Comparison of ENCODE assay signal across 14 cellular contexts in genomic region chr11:65165847-65166317, GRCh38. TPM values are rescaled to one million over a fixed set of nuclear protein-coding genes. Genes with fewer than 3 reads are reported as not detected.
DNase-seq lines count a peak whose midpoint lies in the region; ATAC-seq and TF ChIP-seq lines count a peak whose summit lies in the region.
"Had no signal": no experiment of that assay in that cellular context is flagged by ENCODE, and none has a peak within 500 bp of the region (broad histone marks: within the 10 kb centered on the region; RNA-seq: fewer than 3 reads in every experiment).

No MANE protein-coding gene starts in this region.

- H2BK120ac ChIP-seq in mesenchymal stem cell (ENCODE audit: low read depth, low read length) = no peak overlapping the region

- no peak overlapping the region for H4K8ac ChIP-seq in mesenchymal stem cell (ENCODE audit: low read length)

- no peak overlapping the region for H2BK5ac ChIP-seq in mesenchymal stem cell (ENCODE audit: low read depth, low read length, poor library complexity, severe bottlenecking)

- no peak overlapping the region for H3K27ac Mint-ChIP-seq in GM23338

- H3K9me3 ChIP-seq in body of pancreas (no peaks in the 10 kb centered on the region), mesenchymal stem cell (ENCODE audit: control insufficient read depth, low read length) (no peaks in the 10 kb centered on the region), stomach (no peaks in the 10 kb centered on the region)

- H2BK15ac ChIP-seq in mesenchymal stem cell (ENCODE audit: low read depth, poor library complexity, severe bottlenecking) = no peak overlapping the region

- no peaks in the 10 kb centered on the region for H3F3A ChIP-seq in GM23338 (replicated peaks; ENCODE audit: low read depth)

- H3K9me3 Mint-ChIP-seq in GM23338 = no peaks in the 10 kb centered on the region

- H3K9me2 ChIP-seq in GM23338 (ENCODE audit: insufficient read depth) = no peaks in the 10 kb centered on the region

- H2AFZ ChIP-seq in GM23338 = peak overlapping the region; percentile 100
- no peak overlapping the region for H2AFZ ChIP-seq in mesenchymal stem cell (ENCODE audit: low read depth, low read length)

- no peak overlapping the region for H3K4me3 ChIP-seq in GM23338
- H3K4me3 ChIP-seq in body of pancreas = no peak overlapping the region
- H3K4me3 ChIP-seq in mesenchymal stem cell (ENCODE audit: insufficient read depth in 1 of 2, low read depth in 1 of 2, low read length in 2 of 2) = peak overlapping the region in 1 of 2 experiments; percentile 70
- H3K4me3 ChIP-seq in stomach = peak overlapping the region; percentile 8 to 35 (median 30)
- H3K4me3 ChIP-seq: cardiac muscle cell had no signal

- no peak overlapping the region for H3K14ac ChIP-seq in mesenchymal stem cell (ENCODE audit: low read length in 2 of 2)

- H3K27me3 Mint-ChIP-seq in GM23338 (ENCODE audit: insufficient read depth, low read depth, poor library complexity) = peaks cover 9% of the 10 kb centered on the region

- WGBS in body of pancreas, 2 donors = 20 to 35% methylated on average over 22 of the region's 22 CpGs
- WGBS in mesenchymal stem cell = 80% methylated on average over 20 of the region's 22 CpGs
- 23 to 34% (median 28%) methylated on average over 22 of the region's 22 CpGs for WGBS in stomach, 5 donors

- H3K4me1 ChIP-seq in GM23338 (ENCODE audit: insufficient read depth) = peaks cover 4% of the 10 kb centered on the region
- peaks cover 9% of the 10 kb centered on the region for H3K4me1 ChIP-seq in body of pancreas
- peaks cover 6% of the 10 kb centered on the region for H3K4me1 ChIP-seq in mesenchymal stem cell (ENCODE audit: control insufficient read depth, insufficient read depth, low read depth, low read length)
- peaks cover 0 to 7% (median 3%) of the 10 kb centered on the region in 4 donors for H3K4me1 ChIP-seq in stomach
- no peaks in the 10 kb centered on the region for H3K4me1 ChIP-seq in foreskin keratinocyte

- H3K36me3 ChIP-seq in GM23338 (ENCODE audit: insufficient read depth) (no peaks in the 10 kb centered on the region), body of pancreas (replicated peaks in 1 of 2; ENCODE audit: insufficient read depth in 1 of 2, low read depth in 2 of 2) (no peaks in the 10 kb centered on the region), mesenchymal stem cell (ENCODE audit: control insufficient read depth in 1 of 2, insufficient read depth in 2 of 2, low read depth in 1 of 2, low read length in 2 of 2) (no peaks in the 10 kb centered on the region), stomach (no peaks in the 10 kb centered on the region)
- H3K36me3 ChIP-seq: cardiac muscle cell had no signal

- no peak overlapping the region for H2AK5ac ChIP-seq in mesenchymal stem cell (ENCODE audit: low read length, severe bottlenecking)

- no peaks in the 10 kb centered on the region for H3K79me2 ChIP-seq in GM23338 (replicated peaks; ENCODE audit: insufficient read depth)

- H2BK12ac ChIP-seq in mesenchymal stem cell (ENCODE audit: low read length in 2 of 2) = no peak overlapping the region

- DNase-seq in GM23338 (ENCODE audit: low spot score) (peak; percentile 45), body of pancreas (peak in 3 of 4 donors; percentile 28 to 39 (median 33)), mesenchymal stem cell (no peak), stomach (no peak), NCI-H187 treated with DMSO at 0.1 percent for 48 hours (lab: John Stamatoyannopoulos, UW) (no peak), foreskin keratinocyte (no peak)
- no peak for DNase-seq in activated CD4-positive, CD25-positive, alpha-beta regulatory T cell (lab: John Stamatoyannopoulos, UW)
- DNase-seq: activated CD4-positive, alpha-beta T cell treated with anti-CD3 and anti-CD28 coated beads for 48 hours; activated effector memory CD4-positive, alpha-beta T cell treated with anti-CD3 and anti-CD28 coated beads, Interleukin-2, amount 50 U/mL, for 16 hours; C1 segment of cervical spinal cord; NCI-H2029 treated with DMSO at 0.1 percent for 48 hours had no signal

- H3K36me3 Mint-ChIP-seq in GM23338 (ENCODE audit: low read depth) = no peaks in the 10 kb centered on the region

- no peak for TF ChIP-seq CTCF in GM23338 (conservative IDR thresholded peaks at IDR 0.05; ENCODE audit: low read depth in 2 of 2)
- no peak for TF ChIP-seq CTCF in body of pancreas (IDR thresholded peaks at IDR 0.05)
- no peak for TF ChIP-seq CTCF in stomach (IDR thresholded peaks at IDR 0.05)
- no peak for TF ChIP-seq CTCF in foreskin keratinocyte (conservative IDR thresholded peaks at IDR 0.05)

- no peak overlapping the region for H3K18ac ChIP-seq in mesenchymal stem cell (ENCODE audit: low read depth in 1 of 2, low read length in 2 of 2)

- intact Hi-C loops in body of pancreas (cut with DNase I) = no loop called here
- intact Hi-C loops in stomach (cut with DNase I; ENCODE audit: low total_unique reads) = no loop called here

- ATAC-seq in GM23338 (peak; percentile 31; the same call in 2 of the 3 replicates), body of pancreas (peak; percentile 53), GM18861 (IDR thresholded peaks at IDR 0.05; ENCODE audit: unreplicated experiment) (no peak), foreskin keratinocyte (no peak)

- H3K4ac ChIP-seq in mesenchymal stem cell (ENCODE audit: low read depth in 1 of 2, low read length in 2 of 2) = no peak overlapping the region

- no peaks in the 10 kb centered on the region for H3K79me1 ChIP-seq in mesenchymal stem cell (replicated peaks; ENCODE audit: low read length, poor library complexity, severe bottlenecking)

- H3K27ac ChIP-seq in GM23338 (ENCODE audit: low read depth) (peak overlapping the region; percentile 18; the same call in 1 of the 2 replicates), body of pancreas (peak overlapping the region in 3 of 4 donors; percentile 25 to 43 (median 33)), mesenchymal stem cell (ENCODE audit: low read length, poor library complexity, severe bottlenecking) (no peak overlapping the region), stomach (peak overlapping the region in 1 of 5 donors; percentile 26), foreskin keratinocyte (no peak overlapping the region)
- H3K27ac ChIP-seq: cardiac muscle cell, KMS-11 had no signal

- peak overlapping the region; percentile 86 for H3K9ac ChIP-seq in mesenchymal stem cell (ENCODE audit: low read length)
- H3K9ac ChIP-seq: KMS-11 had no signal

- H3K4me1 Mint-ChIP-seq in GM23338 = peaks cover 14% of the 10 kb centered on the region

- H3K4me2 ChIP-seq in GM23338 (0 out of 2 replicates have a peak overlapping the region, but pooled peaks have one; percentile 64), mesenchymal stem cell (ENCODE audit: low read length, poor library complexity, severe bottlenecking) (no peak overlapping the region)
- H3K4me2 ChIP-seq: KMS-11 had no signal

- no peak for TF ChIP-seq POLR2A in body of pancreas (IDR thresholded peaks at IDR 0.05)
- TF ChIP-seq POLR2A in stomach (IDR thresholded peaks at IDR 0.05) = no peak

- no peaks in the 10 kb centered on the region for H4K20me1 ChIP-seq in GM23338 (replicated peaks; ENCODE audit: insufficient read depth)

- H3K27me3 ChIP-seq in GM23338 (ENCODE audit: insufficient read depth) (no peaks in the 10 kb centered on the region), body of pancreas (no peaks in the 10 kb centered on the region), mesenchymal stem cell (ENCODE audit: control insufficient read depth in 1 of 2, insufficient read depth in 1 of 2, low read length in 2 of 2) (no peaks in the 10 kb centered on the region), stomach (no peaks in the 10 kb centered on the region), foreskin keratinocyte (no peaks in the 10 kb centered on the region)
- H3K27me3 ChIP-seq: cardiac muscle cell had no signal

- no peak overlapping the region; the same call in 2 of the 3 replicates for H3K4me3 Mint-ChIP-seq in GM23338

- H3K23ac ChIP-seq in mesenchymal stem cell (ENCODE audit: low read length in 2 of 2) = no peak overlapping the region

- TF ChIP-seq EP300 in stomach (IDR thresholded peaks at IDR 0.05) = no peak

- H4K91ac ChIP-seq in mesenchymal stem cell (ENCODE audit: low read length) = no peak overlapping the region

RNA-seq across cellular contexts. Expression of gene SPDYC, which starts 4.2 kb away (rescaled TPM):
- total RNA-seq in GM23338 (2014; rRNA removed; shearing (Covaris generic)) = not detected in 2 replicates
- polyA plus RNA-seq in GM23338 (2016; fragmentation: Nextera tagmentation; extraction: Ambion mirVana) (0.27 and 0.52 TPM in 2 replicates), stomach (not detected), foreskin keratinocyte (not detected in 2 replicates)
- total RNA-seq in body of pancreas (not detected), stomach (not detected), foreskin keratinocyte (not detected in 2 replicates)
- polyA plus RNA-seq in mesenchymal stem cell (2013, experiment 1 of 2) = not detected
- polyA plus RNA-seq in mesenchymal stem cell (2013, experiment 2 of 2) = not detected
- polyA plus RNA-seq: cardiac muscle cell had no signal

RNA-seq across cellular contexts. Expression of gene CAPN1, which starts 15.8 kb away (rescaled TPM):
- total RNA-seq in GM23338 (2014; rRNA removed; shearing (Covaris generic)) = 271 and 277 TPM in 2 replicates
- polyA plus RNA-seq in GM23338 (2016; fragmentation: Nextera tagmentation; extraction: Ambion mirVana) = 63.0 and 67.3 TPM in 2 replicates
- total RNA-seq in body of pancreas = 100 to 1,000 TPM; 142 to 245 TPM
- polyA plus RNA-seq in mesenchymal stem cell (2013, experiment 1 of 2) = 166 TPM
- 168 TPM for polyA plus RNA-seq in mesenchymal stem cell (2013, experiment 2 of 2)
- 100 to 1,000 TPM in 3 of 5 donors, 10 to 100 TPM in 2; 79.5 to 325 (median 155) TPM for total RNA-seq in stomach
- polyA plus RNA-seq in stomach = 100 to 1,000 TPM in 2 of 3 donors, 10 to 100 TPM in 1; 96.1 to 234 (median 112) TPM
- 287 and 288 TPM in 2 replicates for total RNA-seq in foreskin keratinocyte
- polyA plus RNA-seq in foreskin keratinocyte = 306 and 318 TPM in 2 replicates

RNA-seq across cellular contexts. Expression of gene SYVN1, which starts 31.6 kb away (rescaled TPM):
- 28.3 and 28.7 TPM in 2 replicates for total RNA-seq in GM23338 (2014; rRNA removed; shearing (Covaris generic))
- polyA plus RNA-seq in GM23338 (2016; fragmentation: Nextera tagmentation; extraction: Ambion mirVana) = 13.8 and 14.0 TPM in 2 replicates
- 10 to 100 TPM; 41.0 to 97.2 TPM for total RNA-seq in body of pancreas
- polyA plus RNA-seq in mesenchymal stem cell (2013, experiment 1 of 2) = 33.9 TPM
- polyA plus RNA-seq in mesenchymal stem cell (2013, experiment 2 of 2) = 33.2 TPM
- 10 to 100 TPM; 20.0 to 75.3 (median 64.9) TPM for total RNA-seq in stomach
- polyA plus RNA-seq in stomach = 10 to 100 TPM in 2 of 3 donors, 1 to 10 TPM in 1; 7.2 to 18.5 (median 13.4) TPM
- 11.7 and 17.9 TPM in 2 replicates for total RNA-seq in foreskin keratinocyte
- 14.5 and 17.8 TPM in 2 replicates for polyA plus RNA-seq in foreskin keratinocyte

RNA-seq across cellular contexts. Expression of gene MRPL49, which starts 43.8 kb away (rescaled TPM):
- total RNA-seq in GM23338 (2014; rRNA removed; shearing (Covaris generic)) = 61.9 and 64.9 TPM in 2 replicates
- polyA plus RNA-seq in GM23338 (2016; fragmentation: Nextera tagmentation; extraction: Ambion mirVana) = 27.7 and 28.4 TPM in 2 replicates
- total RNA-seq in body of pancreas = 10 to 100 TPM; 34.2 to 35.6 TPM
- 34.0 TPM for polyA plus RNA-seq in mesenchymal stem cell (2013, experiment 1 of 2)
- polyA plus RNA-seq in mesenchymal stem cell (2013, experiment 2 of 2) = 33.7 TPM
- 10 to 100 TPM; 22.8 to 75.9 (median 33.0) TPM for total RNA-seq in stomach
- 10 to 100 TPM; 36.0 to 69.8 (median 39.9) TPM for polyA plus RNA-seq in stomach
- total RNA-seq in foreskin keratinocyte = 74.4 and 76.2 TPM in 2 replicates
- polyA plus RNA-seq in foreskin keratinocyte = 69.6 and 75.9 TPM in 2 replicates

RNA-seq across cellular contexts. Expression of gene FAU, which starts 43.9 kb away (rescaled TPM):
- total RNA-seq in GM23338 (2014; rRNA removed; shearing (Covaris generic)) = 262 and 329 TPM in 2 replicates
- polyA plus RNA-seq in GM23338 (2016; fragmentation: Nextera tagmentation; extraction: Ambion mirVana) = 1,177 and 1,316 TPM in 2 replicates
- 1,000 to 10,000 TPM; 1,320 to 1,355 TPM for total RNA-seq in body of pancreas
- polyA plus RNA-seq in mesenchymal stem cell (2013, experiment 1 of 2) = 1,069 TPM
- polyA plus RNA-seq in mesenchymal stem cell (2013, experiment 2 of 2) = 1,068 TPM
- total RNA-seq in stomach = 1,000 to 10,000 TPM in 1 of 5 donors, 100 to 1,000 TPM in 4; 456 to 1,872 (median 566) TPM
- 1,000 to 10,000 TPM; 1,111 to 1,352 (median 1,208) TPM for polyA plus RNA-seq in stomach
- 865 and 882 TPM in 2 replicates for total RNA-seq in foreskin keratinocyte
- polyA plus RNA-seq in foreskin keratinocyte = 1,043 and 1,081 TPM in 2 replicates

Comparison
In these comparisons a context has a peak if more than half of its experiments do, and no peak if none do; other contexts are left out.
1. ATAC-seq: peak in GM23338 (single experiment) and body of pancreas (single experiment); none in GM18861 (single experiment) and foreskin keratinocyte (single experiment).
2. DNase-seq: peak in GM23338 (single experiment) and body of pancreas (3 of 4); none in mesenchymal stem cell (single experiment), stomach (single experiment), activated CD4-positive, CD25-positive, alpha-beta regulatory T cell (0 of 4), NCI-H187 treated with DMSO at 0.1 percent for 48 hours (single experiment) and foreskin keratinocyte (0 of 2).
3. H3K27ac ChIP-seq: peak in GM23338 (single experiment) and body of pancreas (3 of 4); none in mesenchymal stem cell (single experiment) and foreskin keratinocyte (single experiment).
4. H3K4me3 ChIP-seq: peak in stomach (4 of 4); none in GM23338 (single experiment) and body of pancreas (0 of 2).